18 cellular contexts compared by ENCODE assay signal in the genomic region with DNA sequence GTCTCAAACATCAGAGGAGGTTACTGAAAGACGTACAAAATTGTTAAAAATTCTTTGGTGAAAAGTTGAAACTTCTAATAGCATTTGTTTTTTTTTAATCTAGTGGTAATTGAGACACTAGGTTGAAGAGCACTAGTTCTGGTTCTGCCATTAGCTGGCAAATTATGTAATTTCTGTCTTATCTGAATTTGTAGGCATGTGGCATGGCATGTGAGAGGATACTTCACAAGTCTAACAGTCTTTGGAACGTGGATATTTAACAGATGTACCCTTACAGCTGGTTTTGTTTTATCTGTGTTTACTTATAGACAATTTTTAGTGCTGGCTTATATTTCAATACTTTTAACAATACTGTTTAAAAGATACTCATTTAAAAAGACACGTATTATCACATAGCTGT. TPM values are rescaled to one million over a fixed set of nuclear protein-coding genes. Genes with fewer than 3 reads are reported as not detected.
A peak's percentile ranks its signal among the peaks of the same experiment; 100 is the strongest.
DNase-seq lines count a peak whose midpoint lies in the region; ATAC-seq, FAIRE-seq and TF ChIP-seq lines count a peak whose summit lies in the region.
"Had no signal": no experiment of that assay in that cellular context is flagged by ENCODE, and none has a peak within 500 bp of the region (broad histone marks: within the 10 kb centered on the region; RNA-seq: fewer than 3 reads in every experiment).

No MANE protein-coding gene starts in this region.

- TF ChIP-seq RAD21 in SK-N-SH (IDR thresholded peaks at IDR 0.05; ENCODE audit: low read length) = no peak

- no peak for DNase-seq in Right ventricle myocardium superior
- no peak for DNase-seq in right atrium auricular region (ENCODE audit: low spot score)
- peak; percentile 57 for DNase-seq in SK-N-SH
- peak; percentile 78 for DNase-seq in fibroblast of villous mesenchyme (ENCODE audit: low read depth)
- DNase-seq in NCI-H345 treated with DMSO at 0.1 percent for 48 hours (lab: John Stamatoyannopoulos, UW; ENCODE audit: unreplicated experiment) = no peak
- no peak for DNase-seq in hippocampal formation (lab: John Stamatoyannopoulos, UW)
- no peak for DNase-seq in glutamatergic neuron
- DNase-seq: 8988T; CD4-positive, alpha-beta memory T cell; DMS79 treated with DMSO at 0.1 percent for 48 hours; GF-D8; GOT3; H7; HFFc6 had no signal

- no peak overlapping the region for H2AFZ ChIP-seq in SK-N-SH (ENCODE audit: low read depth)

- H3K4me1 ChIP-seq in right atrium auricular region = peaks cover 0 to 30% of the 10 kb centered on the region in 2 donors
- H3K4me1 ChIP-seq in SK-N-SH (ENCODE audit: control insufficient read depth in 1 of 2, insufficient read depth in 2 of 2, low read depth in 1 of 2, low read length in 1 of 2) = peaks cover 10 to 15% of the 10 kb centered on the region in 2 experiments; a peak in 3 of 4 replicates

- H3K9me3 Mint-ChIP-seq in glutamatergic neuron (ENCODE audit: unreplicated experiment) = peaks cover 2% of the 10 kb centered on the region
- H3K9me3 Mint-ChIP-seq: CD14-positive monocyte; CD4-positive, alpha-beta memory T cell; HFFc6 had no signal

- no peaks in the 10 kb centered on the region for H3K9me3 ChIP-seq in right atrium auricular region
- H3K9me3 ChIP-seq in SK-N-SH = no peaks in the 10 kb centered on the region
- H3K9me3 ChIP-seq: BLaER1 had no signal

- no peaks in the 10 kb centered on the region for H4K20me1 ChIP-seq in SK-N-SH (ENCODE audit: insufficient read depth)

- H3K4me3 ChIP-seq in right atrium auricular region (no peak overlapping the region), SK-N-SH (ENCODE audit: low read depth in 2 of 2, low read length in 1 of 2) (no peak overlapping the region), fibroblast of villous mesenchyme (ENCODE audit: low read depth, low read length) (no peak overlapping the region)
- H3K4me3 ChIP-seq: BLaER1 had no signal

- POLR2A ChIA-PET in SK-N-SH (lab: Yijun Ruan, JAX) = no interaction called here

- H3K27ac ChIP-seq in right atrium auricular region = peak overlapping the region in 1 of 2 donors; percentile 57
- peak overlapping the region in 1 of 2 experiments; percentile 53; a peak in 1 of 4 replicates for H3K27ac ChIP-seq in SK-N-SH (ENCODE audit: low read depth in 2 of 2, low read length in 1 of 2)
- H3K27ac ChIP-seq: BLaER1 had no signal

- H3K9me2 ChIP-seq in SK-N-SH = no peaks in the 10 kb centered on the region

- H3K36me3 ChIP-seq in right atrium auricular region (peaks cover 14% of the 10 kb centered on the region), SK-N-SH (replicated peaks in 1 of 2; ENCODE audit: control insufficient read depth in 1 of 2, insufficient read depth in 2 of 2, low read length in 1 of 2) (peaks cover 19 to 29% of the 10 kb centered on the region in 2 experiments)

- H3K9ac ChIP-seq in SK-N-SH = no peak overlapping the region
- H3K9ac ChIP-seq: BLaER1 had no signal

- ATAC-seq in Right ventricle myocardium superior (ENCODE audit: poor library complexity) = peak; percentile 63
- ATAC-seq: HCT116 had no signal

- no peak overlapping the region for H3K27ac Mint-ChIP-seq in glutamatergic neuron (ENCODE audit: unreplicated experiment)
- H3K27ac Mint-ChIP-seq: CD14-positive monocyte, HFFc6 had no signal

- H3K27me3 ChIP-seq in right atrium auricular region (no peaks in the 10 kb centered on the region), SK-N-SH (ENCODE audit: insufficient read depth) (no peaks in the 10 kb centered on the region)
- H3K27me3 ChIP-seq: BLaER1 had no signal

- H3K4me1 Mint-ChIP-seq in glutamatergic neuron (ENCODE audit: low read depth, unreplicated experiment) = peaks cover 13% of the 10 kb centered on the region

- H3K79me2 ChIP-seq in SK-N-SH (ENCODE audit: insufficient read depth) = peaks cover 50% of the 10 kb centered on the region

- CTCF ChIA-PET in SK-N-SH (lab: Yijun Ruan, JAX) = interaction anchor here (0.9 to 3.1 kb wide), 4 partner anchors 11 to 311 kb away, joined by 3 to 18 read pairs (median 4); no protein-coding TSS in a partner anchor

- H3K36me3 Mint-ChIP-seq in glutamatergic neuron (ENCODE audit: unreplicated experiment) = no peaks in the 10 kb centered on the region

- no peaks in the 10 kb centered on the region for H3K27me3 Mint-ChIP-seq in glutamatergic neuron (ENCODE audit: unreplicated experiment)
- H3K27me3 Mint-ChIP-seq: CD4-positive, alpha-beta memory T cell had no signal

- H3K4me3 Mint-ChIP-seq in glutamatergic neuron (ENCODE audit: unreplicated experiment) = no peak overlapping the region
- H3K4me3 Mint-ChIP-seq: CD14-positive monocyte; CD4-positive, alpha-beta memory T cell; HFFc6 had no signal

- H3F3A ChIP-seq in SK-N-SH (replicated peaks; ENCODE audit: insufficient read depth) = no peaks in the 10 kb centered on the region

- peak in 1 of 2 experiments; percentile 80; a peak in 2 of 4 replicates for TF ChIP-seq EP300 in SK-N-SH (IDR thresholded peaks at IDR 0.05; ENCODE audit: borderline replicate concordance in 1 of 2, low read depth in 1 of 2, low read length in 1 of 2)

- WGBS in SK-N-SH (ENCODE audit: low lambda C conversion rate) = 71% methylated on average over 3 of the region's 3 CpGs

- intact Hi-C loops in Right ventricle myocardium superior (cut with DNase I) = no loop called here

- FAIRE-seq in islet of Langerhans (lab: Jason Lieb, UNC) = peak; percentile 75

- no peak for TF ChIP-seq CTCF in right atrium auricular region (IDR thresholded peaks at IDR 0.05)
- no peak for TF ChIP-seq CTCF in SK-N-SH (IDR thresholded peaks at IDR 0.05)
- no peak for TF ChIP-seq CTCF in fibroblast of villous mesenchyme (IDR thresholded peaks at IDR 0.05; ENCODE audit: insufficient read depth, low read depth, low read length)
- TF ChIP-seq CTCF in glutamatergic neuron (IDR thresholded peaks at IDR 0.05; ENCODE audit: partially characterized antibody, unreplicated experiment) = no peak

- no peak overlapping the region for H3K4me2 ChIP-seq in SK-N-SH
- H3K4me2 ChIP-seq: BLaER1 had no signal

TF ChIP-seq in SK-N-SH, 30 proteins besides CTCF, POLR2A, EP300 and RAD21:
- TF ChIP-seq NFIC (IDR thresholded peaks at IDR 0.05; ENCODE audit: borderline replicate concordance) = no peak
- TF ChIP-seq RCOR1 (IDR thresholded peaks at IDR 0.05; ENCODE audit: low read length) = peak; percentile 93
- TF ChIP-seq GATA2 (CRISPR knock-in tag; IDR thresholded peaks at IDR 0.05) = peak; percentile 74
- TF ChIP-seq FOXJ3 (CRISPR knock-in tag; IDR thresholded peaks at IDR 0.05) = 0 out of 2 replicates have a peak, but pooled peaks have one; percentile 25
- no peak for TF ChIP-seq EZH2phosphoT487 (IDR thresholded peaks at IDR 0.05; ENCODE audit: borderline replicate concordance, low read depth)
- TF ChIP-seq TCF12 (IDR thresholded peaks at IDR 0.05) = peak; percentile 38
- TF ChIP-seq SIN3A (IDR thresholded peaks at IDR 0.05; ENCODE audit: borderline replicate concordance, low read depth, low read length) = no peak
- TF ChIP-seq FOSL2 (IDR thresholded peaks at IDR 0.05; ENCODE audit: borderline replicate concordance, low read depth) = no peak
- TF ChIP-seq CHD2 (IDR thresholded peaks at IDR 0.05; ENCODE audit: low read length, partially characterized antibody) = peak; percentile 63
- no peak for TF ChIP-seq FOXM1 (IDR thresholded peaks at IDR 0.05; ENCODE audit: low read depth)
- peak; percentile 90 for TF ChIP-seq MXI1 (IDR thresholded peaks at IDR 0.05; ENCODE audit: low read depth, low read length)

RNA-seq across cellular contexts. Expression of a gene that starts 6.0 kb away (rescaled TPM):
- total RNA-seq in Right ventricle myocardium superior = 13.7 TPM
- 1 to 10 TPM; 6.2 to 9.5 TPM for total RNA-seq in right atrium auricular region
- 3.4 and 4.6 TPM in 2 replicates for polyA plus RNA-seq in SK-N-SH (2012; rRNA removed)
- polyA plus RNA-seq in SK-N-SH (2012; cell fraction: cytosol; rRNA removed) = 6.0 and 9.5 TPM in 2 replicates
- polyA plus RNA-seq in SK-N-SH (2012; cell fraction: nucleus; rRNA removed) = 1.2 and 2.4 TPM in 2 replicates
- 9.3 and 27.2 TPM in 2 replicates for total RNA-seq in fibroblast of villous mesenchyme
- 1.3 TPM for total RNA-seq in glutamatergic neuron (ENCODE audit: unreplicated experiment)

RNA-seq across cellular contexts. Expression of a gene that starts 44.3 kb away (rescaled TPM):
- not detected for total RNA-seq in Right ventricle myocardium superior
- under 1 TPM; 0.04 to 0.83 TPM for total RNA-seq in right atrium auricular region
- polyA plus RNA-seq in SK-N-SH (2012; rRNA removed) = 0.05 TPM in 2 replicates
- 0.01 and 0.03 TPM in 2 replicates for polyA plus RNA-seq in SK-N-SH (2012; cell fraction: cytosol; rRNA removed)
- 0.01 TPM in 2 replicates for polyA plus RNA-seq in SK-N-SH (2012; cell fraction: nucleus; rRNA removed)
- total RNA-seq in fibroblast of villous mesenchyme = 2.9 and 7.8 TPM in 2 replicates
- 1.1 TPM for total RNA-seq in glutamatergic neuron (ENCODE audit: unreplicated experiment)
- total RNA-seq: CD4-positive, alpha-beta memory T cell had no signal
- polyA plus RNA-seq: CD14-positive monocyte; CD4-positive, alpha-beta memory T cell had no signal

Comparison
In these comparisons a context has a peak if more than half of its experiments do, and no peak if none do; other contexts are left out.
1. DNase-seq: peak in SK-N-SH (single experiment) and fibroblast of villous mesenchyme (single experiment); none in Right ventricle myocardium superior (single experiment), right atrium auricular region (single experiment), NCI-H345 treated with DMSO at 0.1 percent for 48 hours (single experiment), hippocampal formation (0 of 2) and glutamatergic neuron (single experiment).